ENCODE assay signal across 35 cellular contexts in genomic region chr15:62730825-62731224, GRCh38.
"Had no signal": no experiment of that assay in that cellular context is flagged by ENCODE, and none has a peak within 500 bp of the region (broad histone marks: within the 10 kb centered on the region; RNA-seq: fewer than 3 reads in every experiment).

No MANE protein-coding gene starts in this region.

- H3K27ac ChIP-seq: KMS-11 had no signal

- H3K27me3 ChIP-seq: MG63 had no signal

- DNase-seq: Karpas-422, Kasumi-1, KBM-7, KG1, MG63, MM.1S, MV-4-11, NCI-H1048, NCI-H1092, NCI-H1092 treated with DMSO at 0.1 percent for 48 hours, NCI-H1105, NCI-H1105 treated with DMSO at 0.1 percent for 48 hours, NCI-H1417, NCI-H1417 treated with DMSO at 0.1 percent for 48 hours, NCI-H1436, NCI-H1436 treated with DMSO at 0.1 percent for 48 hours, NCI-H146, NCI-H1694, NCI-H1694 treated with DMSO at 0.1 percent for 48 hours, NCI-H187, NCI-H187 treated with DMSO at 0.1 percent for 48 hours, NCI-H1930, NCI-H2029, NCI-H2029 treated with DMSO at 0.1 percent for 48 hours, NCI-H2081, NCI-H2081 treated with DMSO at 0.1 percent for 48 hours, NCI-H2107, NCI-H2171, NCI-H2171 treated with DMSO at 0.1 percent for 48 hours, NCI-H2227 treated with DMSO at 0.1 percent for 48 hours, NCI-H226, NCI-H345, NCI-H446, NCI-H446 treated with DMSO at 0.1 percent for 48 hours had no signal

- H3K9ac ChIP-seq: KMS-11 had no signal

- H3K4me2 ChIP-seq: KMS-11 had no signal

- H3K4me3 ChIP-seq: MG63 had no signal
